ENCODE assay signal across 14 cellular contexts in the genomic region with DNA sequence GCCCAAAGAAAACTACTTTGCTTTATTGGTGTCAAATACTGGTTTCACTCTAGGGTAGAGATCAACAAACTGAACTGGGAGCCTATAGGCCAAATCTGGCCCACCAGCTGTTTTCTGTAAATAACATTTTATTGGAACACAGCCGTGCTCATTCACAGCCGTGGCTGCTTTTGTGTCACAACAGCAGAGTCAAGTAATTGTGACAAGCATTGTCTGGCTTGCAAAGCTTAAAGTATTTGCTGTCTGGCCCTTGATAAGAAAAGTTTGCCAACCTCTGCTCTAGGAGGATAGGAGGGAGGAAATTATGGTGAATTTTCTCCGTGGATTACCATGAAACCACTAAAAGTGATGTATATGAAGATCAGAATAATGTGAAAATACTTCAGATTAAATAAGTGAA.
"Had no signal": no experiment of that assay in that cellular context is flagged by ENCODE, and none has a peak within 500 bp of the region (broad histone marks: within the 10 kb centered on the region; RNA-seq: fewer than 3 reads in every experiment).

No MANE protein-coding gene starts in this region.

- ATAC-seq: activated CD4-positive, alpha-beta T cell treated with anti-CD3 and anti-CD28 coated beads for 36 hours; activated CD8-positive, alpha-beta T cell treated with anti-CD3 and anti-CD28 coated beads for 36 hours; activated T-cell treated with anti-CD3 and anti-CD28 coated beads, Interleukin-2, amount 50 U/mL, for 72 hours; foreskin keratinocyte; natural killer cell treated with Interleukin-12 subunit alpha and Interleukin-12 subunit beta and Interleukin-15 and Interleukin-18, amount 100 ng/mL, for 72 hours; upper lobe of right lung had no signal

- H3K9me3 Mint-ChIP-seq: activated CD8-positive, alpha-beta T cell treated with anti-CD3 and anti-CD28 coated beads for 36 hours had no signal

- H3K36me3 Mint-ChIP-seq: natural killer cell treated with Interleukin-12 subunit alpha and Interleukin-12 subunit beta and Interleukin-15 and Interleukin-18, amount 100 ng/mL, for 72 hours had no signal

- H3K4me3 Mint-ChIP-seq: activated CD4-positive, alpha-beta T cell treated with anti-CD3 and anti-CD28 coated beads for 36 hours; activated CD8-positive, alpha-beta T cell treated with anti-CD3 and anti-CD28 coated beads for 36 hours; activated naive CD8-positive, alpha-beta T cell treated with anti-CD3 and anti-CD28 coated beads for 36 hours; activated T-cell treated with anti-CD3 and anti-CD28 coated beads, Interleukin-2, amount 50 U/mL, for 72 hours; natural killer cell treated with Interleukin-12 subunit alpha and Interleukin-12 subunit beta and Interleukin-15 and Interleukin-18, amount 100 ng/mL, for 72 hours had no signal

- H3K4me1 ChIP-seq: esophagus muscularis mucosa, foreskin keratinocyte, upper lobe of right lung had no signal

- H3K36me3 ChIP-seq: brain microvascular endothelial cell, upper lobe of right lung had no signal

- H3K4me1 Mint-ChIP-seq: activated CD4-positive, alpha-beta T cell treated with anti-CD3 and anti-CD28 coated beads for 36 hours; activated naive CD8-positive, alpha-beta T cell treated with anti-CD3 and anti-CD28 coated beads for 36 hours had no signal

- H3K9me3 ChIP-seq: esophagus muscularis mucosa, upper lobe of right lung had no signal

- H3K27ac Mint-ChIP-seq: activated CD4-positive, alpha-beta T cell treated with anti-CD3 and anti-CD28 coated beads for 36 hours; activated CD8-positive, alpha-beta T cell treated with anti-CD3 and anti-CD28 coated beads for 36 hours; activated naive CD8-positive, alpha-beta T cell treated with anti-CD3 and anti-CD28 coated beads for 36 hours; activated T-cell treated with anti-CD3 and anti-CD28 coated beads, Interleukin-2, amount 50 U/mL, for 72 hours; natural killer cell treated with Interleukin-12 subunit alpha and Interleukin-12 subunit beta and Interleukin-15 and Interleukin-18, amount 100 ng/mL, for 72 hours had no signal

- H3K27ac ChIP-seq: brain microvascular endothelial cell, esophagus muscularis mucosa, foreskin keratinocyte, upper lobe of right lung had no signal

- H3K27me3 Mint-ChIP-seq: activated CD8-positive, alpha-beta T cell treated with anti-CD3 and anti-CD28 coated beads for 36 hours; activated naive CD8-positive, alpha-beta T cell treated with anti-CD3 and anti-CD28 coated beads for 36 hours had no signal

- DNase-seq: activated CD4-positive, alpha-beta T cell treated with anti-CD3 and anti-CD28 coated beads for 36 hours; activated CD8-positive, alpha-beta memory T cell treated with anti-CD3 and anti-CD28 coated beads, Interleukin-2, amount 50 U/mL, for 4 hours; activated CD8-positive, alpha-beta T cell treated with anti-CD3 and anti-CD28 coated beads for 36 hours; activated gamma-delta T cell treated with Interleukin-2 at 50 U/mL for 16 hours; activated naive CD8-positive, alpha-beta T cell treated with anti-CD3 and anti-CD28 coated beads for 36 hours; activated T-cell treated with anti-CD3 and anti-CD28 coated beads, Interleukin-2, amount 50 U/mL, for 72 hours; brain microvascular endothelial cell; foreskin keratinocyte; head of caudate nucleus; stimulated activated CD4-positive, alpha-beta T cell treated with anti-CD3 and anti-CD28 coated beads, Interleukin-2, amount 100 ng/mL, for 48 hours; stimulated activated naive CD4-positive, alpha-beta T cell treated with Interleukin-2 at 50 U/mL for 16 hours; upper lobe of right lung had no signal

- H3K4me3 ChIP-seq: esophagus muscularis mucosa, upper lobe of right lung had no signal

- H3K27me3 ChIP-seq: brain microvascular endothelial cell, esophagus muscularis mucosa, foreskin keratinocyte, upper lobe of right lung had no signal
